Comparison of ENCODE assay signal across 6 cellular contexts in genomic region chr19:6735181-6735891, GRCh38. TPM values are rescaled to one million over a fixed set of nuclear protein-coding genes. Genes with fewer than 3 reads are reported as not detected.
DNase-seq lines count a peak whose midpoint lies in the region; ATAC-seq and TF ChIP-seq lines count a peak whose summit lies in the region.

No MANE protein-coding gene starts in this region.

- peak overlapping the region; percentile 67 for H3K4me3 ChIP-seq in GM12865 (ENCODE audit: low read depth, low read length)

- H3K36me3 Mint-ChIP-seq in activated naive CD8-positive, alpha-beta T cell treated with anti-CD3 and anti-CD28 coated beads, Interleukin-2, amount 50 U/mL, for 24 hours (ENCODE audit: low read depth) = peaks cover 7% of the 10 kb centered on the region
- no peaks in the 10 kb centered on the region for H3K36me3 Mint-ChIP-seq in natural killer cell treated with Interleukin-12 subunit alpha and Interleukin-12 subunit beta and Interleukin-15 and Interleukin-18, amount 100 ng/mL, for 72 hours

- peak overlapping the region; percentile 91 for H3K4me3 Mint-ChIP-seq in activated naive CD8-positive, alpha-beta T cell treated with anti-CD3 and anti-CD28 coated beads, Interleukin-2, amount 50 U/mL, for 24 hours
- peak overlapping the region; percentile 93 for H3K4me3 Mint-ChIP-seq in natural killer cell treated with Interleukin-12 subunit alpha and Interleukin-12 subunit beta and Interleukin-15 and Interleukin-18, amount 100 ng/mL, for 72 hours

- no peaks in the 10 kb centered on the region for H3K9me3 Mint-ChIP-seq in activated naive CD8-positive, alpha-beta T cell treated with anti-CD3 and anti-CD28 coated beads, Interleukin-2, amount 50 U/mL, for 24 hours
- H3K9me3 Mint-ChIP-seq in natural killer cell treated with Interleukin-12 subunit alpha and Interleukin-12 subunit beta and Interleukin-15 and Interleukin-18, amount 100 ng/mL, for 72 hours = no peaks in the 10 kb centered on the region

- TF ChIP-seq CTCF in GM12865 (IDR thresholded peaks at IDR 0.05; ENCODE audit: insufficient read depth, low read depth, low read length, missing control alignments) (no peak), omental fat pad (IDR thresholded peaks at IDR 0.05) (no peak)

- no peak for DNase-seq in GM12865 (ENCODE audit: low read depth)
- no peak for DNase-seq in activated naive CD8-positive, alpha-beta T cell treated with anti-CD3 and anti-CD28 coated beads, Interleukin-2, amount 50 U/mL, for 24 hours
- DNase-seq in natural killer cell treated with Interleukin-12 subunit alpha and Interleukin-12 subunit beta and Interleukin-15 and Interleukin-18, amount 100 ng/mL, for 72 hours (ENCODE audit: low spot score) = no peak
- no peak for DNase-seq in omental fat pad (ENCODE audit: low spot score)
- no peak for DNase-seq in amniotic stem cell (lab: John Stamatoyannopoulos, UW)
- DNase-seq in SIG-M5 treated with dmso at 0.1 percent for 504 hours (lab: John Stamatoyannopoulos, UW; ENCODE audit: unreplicated experiment) = no peak

- no peaks in the 10 kb centered on the region for H3K27me3 Mint-ChIP-seq in activated naive CD8-positive, alpha-beta T cell treated with anti-CD3 and anti-CD28 coated beads, Interleukin-2, amount 50 U/mL, for 24 hours
- H3K27me3 Mint-ChIP-seq in natural killer cell treated with Interleukin-12 subunit alpha and Interleukin-12 subunit beta and Interleukin-15 and Interleukin-18, amount 100 ng/mL, for 72 hours = no peaks in the 10 kb centered on the region

- ATAC-seq in activated naive CD8-positive, alpha-beta T cell treated with anti-CD3 and anti-CD28 coated beads, Interleukin-2, amount 50 U/mL, for 24 hours = no peak
- ATAC-seq in natural killer cell treated with Interleukin-12 subunit alpha and Interleukin-12 subunit beta and Interleukin-15 and Interleukin-18, amount 100 ng/mL, for 72 hours = no peak
- ATAC-seq in omental fat pad (ENCODE audit: low FRiP score) = no peak

- peaks cover 34% of the 10 kb centered on the region for H3K4me1 Mint-ChIP-seq in activated naive CD8-positive, alpha-beta T cell treated with anti-CD3 and anti-CD28 coated beads, Interleukin-2, amount 50 U/mL, for 24 hours
- peaks cover 26 to 30% of the 10 kb centered on the region in 2 donors for H3K4me1 Mint-ChIP-seq in natural killer cell treated with Interleukin-12 subunit alpha and Interleukin-12 subunit beta and Interleukin-15 and Interleukin-18, amount 100 ng/mL, for 72 hours (ENCODE audit: low read depth in 2 of 2)

- H3K27ac Mint-ChIP-seq in activated naive CD8-positive, alpha-beta T cell treated with anti-CD3 and anti-CD28 coated beads, Interleukin-2, amount 50 U/mL, for 24 hours = peak overlapping the region; percentile 93
- peak overlapping the region; percentile 90 to 99 for H3K27ac Mint-ChIP-seq in natural killer cell treated with Interleukin-12 subunit alpha and Interleukin-12 subunit beta and Interleukin-15 and Interleukin-18, amount 100 ng/mL, for 72 hours

RNA-seq across cellular contexts. Expression of gene GPR108, which starts 2.0 kb away (rescaled TPM):
- total RNA-seq in natural killer cell treated with Interleukin-12 subunit alpha and Interleukin-12 subunit beta and Interleukin-15 and Interleukin-18, amount 100 ng/mL, for 72 hours = 10 to 100 TPM; 67.4 to 70.4 TPM
- total RNA-seq in omental fat pad = 10 to 100 TPM; 34.5 to 68.4 (median 62.0) TPM

RNA-seq across cellular contexts. Expression of gene TRIP10, which starts 4.1 kb away (rescaled TPM):
- total RNA-seq in natural killer cell treated with Interleukin-12 subunit alpha and Interleukin-12 subunit beta and Interleukin-15 and Interleukin-18, amount 100 ng/mL, for 72 hours = 10 to 100 TPM; 44.8 to 76.5 TPM
- total RNA-seq in omental fat pad = 100 to 1,000 TPM in 1 of 4 donors, 10 to 100 TPM in 3; 42.5 to 110 (median 66.6) TPM

RNA-seq across cellular contexts. Expression of gene C3, which starts 14.9 kb away (rescaled TPM):
- total RNA-seq in natural killer cell treated with Interleukin-12 subunit alpha and Interleukin-12 subunit beta and Interleukin-15 and Interleukin-18, amount 100 ng/mL, for 72 hours = 1 to 10 TPM; 3.5 to 9.2 TPM
- total RNA-seq in omental fat pad = 1,000 to 10,000 TPM; 1,035 to 6,271 (median 2,305) TPM

RNA-seq across cellular contexts. Expression of gene SH2D3A, which starts 31.9 kb away (rescaled TPM):
- 10 to 100 TPM; 15.2 to 17.8 TPM for total RNA-seq in natural killer cell treated with Interleukin-12 subunit alpha and Interleukin-12 subunit beta and Interleukin-15 and Interleukin-18, amount 100 ng/mL, for 72 hours
- total RNA-seq in omental fat pad = 1 to 10 TPM in 3 of 4 donors, not detected in 1; 1.3 to 3.4 (median 2.0) TPM

RNA-seq across cellular contexts. Expression of gene VAV1, which starts 37.2 kb away (rescaled TPM):
- 100 to 1,000 TPM; 166 to 167 TPM for total RNA-seq in natural killer cell treated with Interleukin-12 subunit alpha and Interleukin-12 subunit beta and Interleukin-15 and Interleukin-18, amount 100 ng/mL, for 72 hours
- 10 to 100 TPM in 3 of 4 donors, 1 to 10 TPM in 1; 9.4 to 18.9 (median 13.5) TPM for total RNA-seq in omental fat pad

Comparison
In these comparisons a context has a peak if more than half of its experiments do, and no peak if none do; other contexts are left out.
1. RNA of gene C3, which starts 14.9 kb away (total RNA-seq): 1,035 to 6,271 TPM in omental fat pad; 3.5 to 9.2 TPM in natural killer cell treated with Interleukin-12 subunit alpha and Interleukin-12 subunit beta and Interleukin-15 and Interleukin-18, amount 100 ng/mL, for 72 hours; every median in the first group is over 100 times any median in the second.